1 cellular context compared by ENCODE assay signal in genomic region chr14:21382886-21383847, GRCh38.
TF ChIP-seq lines count a peak whose summit lies in the region.

No MANE protein-coding gene starts in this region.

TF ChIP-seq in GM12878, 131 proteins besides CTCF, POLR2A, EP300 and RAD21 (continued from another document):
- TF ChIP-seq NR2F1 (conservative IDR thresholded peaks at IDR 0.05) (no peak), NR2C2 (IDR thresholded peaks at IDR 0.05; ENCODE audit: borderline replicate concordance, control insufficient read depth, insufficient read length, low read depth) (no peak), POLR2AphosphoS5 (IDR thresholded peaks at IDR 0.05; ENCODE audit: low read length) (peak; percentile 71), PAX5 (IDR thresholded peaks at IDR 0.05; ENCODE audit: borderline replicate concordance, low read depth, low read length) (peak; percentile 73), POLR2AphosphoS2 (IDR thresholded peaks at IDR 0.05; ENCODE audit: low read depth, low read length) (no peak; the same call in 1 of the 2 replicates), GATAD2B (conservative IDR thresholded peaks at IDR 0.05; ENCODE audit: low read depth) (0 out of 2 replicates have a peak, but pooled peaks have one; percentile 15), RCOR1 (conservative IDR thresholded peaks at IDR 0.05; ENCODE audit: low read depth, low read length) (peak; percentile 19; the same call in 1 of the 2 replicates), HCFC1 (IDR thresholded peaks at IDR 0.05; ENCODE audit: low read length) (0 out of 2 replicates have a peak, but pooled peaks have one; percentile 35), ATF7 (IDR thresholded peaks at IDR 0.05; ENCODE audit: low read depth) (no peak), RELB (IDR thresholded peaks at IDR 0.05; ENCODE audit: low read depth) (no peak), FOS (IDR thresholded peaks at IDR 0.05; ENCODE audit: borderline replicate concordance, extremely low read depth, insufficient read length) (no peak), SRF (IDR thresholded peaks at IDR 0.05; ENCODE audit: low read depth in 2 of 2, low read length in 2 of 2) (0 out of 4 replicates have a peak, but pooled peaks of 1 of the 2 experiments have one; percentile 25), HDAC6 (IDR thresholded peaks at IDR 0.05; ENCODE audit: unreplicated experiment) (no peak), TCF12 (IDR thresholded peaks at IDR 0.05; ENCODE audit: low read depth, low read length) (no peak), RELA (IDR thresholded peaks at IDR 0.05; ENCODE audit: borderline replicate concordance, partially characterized antibody) (peak; percentile 32), YY1 (IDR thresholded peaks at IDR 0.05; ENCODE audit: low read depth, low read length) (peak; percentile 52), SPI1 (IDR thresholded peaks at IDR 0.05; ENCODE audit: borderline replicate concordance, insufficient read depth, low read depth, low read length) (peak; percentile 47), SMARCA5 (IDR thresholded peaks at IDR 0.05) (0 out of 2 replicates have a peak, but pooled peaks have one; percentile 60), MLLT1 (IDR thresholded peaks at IDR 0.05) (0 out of 2 replicates have a peak, but pooled peaks have one; percentile 28), RUNX3 (IDR thresholded peaks at IDR 0.05; ENCODE audit: low read length) (peak; percentile 38), MXI1 (IDR thresholded peaks at IDR 0.05; ENCODE audit: low read depth, low read length) (peak; percentile 76), IKZF2 (IDR thresholded peaks at IDR 0.05) (peak in 1 of 2 experiments; percentile 51; a peak in 2 of 4 replicates), ZZZ3 (IDR thresholded peaks at IDR 0.05; ENCODE audit: control insufficient read depth, insufficient read length, low read depth) (no peak), NKRF (conservative IDR thresholded peaks at IDR 0.05) (peak; percentile 42; the same call in 1 of the 2 replicates), ASH2L (IDR thresholded peaks at IDR 0.05; ENCODE audit: borderline replicate concordance, low read depth) (no peak), CREM (IDR thresholded peaks at IDR 0.05; ENCODE audit: low read depth) (peak; percentile 16; the same call in 1 of the 2 replicates), ZBTB33 (IDR thresholded peaks at IDR 0.05) (no peak), MYC (IDR thresholded peaks at IDR 0.05; ENCODE audit: insufficient read depth, insufficient read length, insufficient replicate concordance, low read length, severe bottlenecking) (no peak), ZNF592 (IDR thresholded peaks at IDR 0.05) (no peak), BCL11A (IDR thresholded peaks at IDR 0.05; ENCODE audit: low read depth, low read length) (0 out of 2 replicates have a peak, but pooled peaks have one; percentile 6), SIN3A (IDR thresholded peaks at IDR 0.05; ENCODE audit: low read depth, low read length) (0 out of 2 replicates have a peak, but pooled peaks have one; percentile 7), KLF5 (IDR thresholded peaks at IDR 0.05; ENCODE audit: partially characterized antibody) (no peak), BHLHE40 (IDR thresholded peaks at IDR 0.05; ENCODE audit: borderline replicate concordance in 1 of 2, low read depth in 2 of 2, low read length in 1 of 2) (peak; percentile 32 to 52; a peak in 3 of 4 replicates), RAD51 (IDR thresholded peaks at IDR 0.05) (peak; percentile 60; the same call in 1 of the 2 replicates), PKNOX1 (IDR thresholded peaks at IDR 0.05) (peak; percentile 36; the same call in 1 of the 2 replicates), IRF3 (IDR thresholded peaks at IDR 0.05) (no peak), CEBPZ (IDR thresholded peaks at IDR 0.05; ENCODE audit: low read depth, low read length) (no peak)
TF ChIP-seq in GM12878: peak in this region for 27.
